In the genomic region with DNA sequence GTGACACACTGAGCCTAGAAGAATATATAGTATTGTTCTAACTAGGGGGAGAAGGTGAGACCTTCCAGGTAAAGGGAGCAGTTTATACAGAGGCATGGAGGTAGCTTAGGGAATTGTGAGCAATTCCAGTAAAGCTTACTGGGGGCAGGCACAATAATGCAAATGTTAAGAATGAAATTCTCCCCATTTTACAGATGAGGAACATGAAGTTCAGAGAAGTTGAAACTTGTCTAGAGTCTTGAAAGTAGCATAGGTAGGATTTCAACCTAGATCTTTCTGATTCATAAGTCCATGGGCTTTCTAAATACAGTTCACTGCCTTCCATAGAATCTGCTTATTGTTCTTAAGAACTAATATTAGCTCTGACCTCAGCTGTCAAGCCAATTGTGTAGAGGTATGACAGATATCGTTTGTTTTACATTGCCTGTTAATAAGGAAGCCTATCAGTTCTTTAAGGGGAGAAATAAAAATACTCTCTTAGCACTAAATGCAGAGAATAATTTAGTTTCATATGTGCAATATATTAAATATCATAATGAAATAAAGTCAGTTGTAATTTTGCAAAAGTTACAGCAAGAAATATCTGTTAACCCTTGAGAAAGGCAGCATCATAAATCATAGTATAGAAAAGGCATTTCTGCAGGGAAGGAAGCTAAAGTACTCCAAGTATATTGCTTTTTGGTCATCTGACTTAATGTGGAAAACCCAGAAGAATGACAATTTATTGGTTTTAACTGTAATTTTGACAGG, we compare ENCODE assay signal across 1 cellular context.
TF ChIP-seq lines count a peak whose summit lies in the region.

No MANE protein-coding gene starts in this region.

TF ChIP-seq in SK-N-SH treated with all-trans-retinoic acid at 6 μM for 48 hours, 23 proteins besides CTCF, POLR2A, EP300 and RAD21 (continued from another document):
- TF ChIP-seq TSHZ2 (CRISPR knock-in tag; IDR thresholded peaks at IDR 0.05) (no peak), GLIS3 (CRISPR knock-in tag; IDR thresholded peaks at IDR 0.05) (no peak), CSDC2 (CRISPR knock-in tag; IDR thresholded peaks at IDR 0.05) (no peak), ISL1 (CRISPR knock-in tag; IDR thresholded peaks at IDR 0.05) (peak; percentile 80), SNAI2 (CRISPR knock-in tag; IDR thresholded peaks at IDR 0.05) (no peak), ESRRG (CRISPR knock-in tag; IDR thresholded peaks at IDR 0.05) (no peak), ZNF70 (CRISPR knock-in tag; IDR thresholded peaks at IDR 0.05) (no peak), ZNF8 (CRISPR knock-in tag; IDR thresholded peaks at IDR 0.05) (no peak)
